1 cellular context compared by ENCODE assay signal in genomic region chr4:71389149-71389840, GRCh38.
TF ChIP-seq lines count a peak whose summit lies in the region.

No MANE protein-coding gene starts in this region.

TF ChIP-seq in GM23338, 12 proteins besides CTCF, POLR2A, EP300 and RAD21 (continued from another document):
- TF ChIP-seq ETS1 (IDR thresholded peaks at IDR 0.05) (no peak), CREB1 (CRISPR knock-in tag; IDR thresholded peaks at IDR 0.05; ENCODE audit: low read depth) (no peak), ZNF114 (CRISPR knock-in tag; IDR thresholded peaks at IDR 0.05) (no peak)
